Comparison of ENCODE assay signal across 8 cellular contexts in the genomic region with DNA sequence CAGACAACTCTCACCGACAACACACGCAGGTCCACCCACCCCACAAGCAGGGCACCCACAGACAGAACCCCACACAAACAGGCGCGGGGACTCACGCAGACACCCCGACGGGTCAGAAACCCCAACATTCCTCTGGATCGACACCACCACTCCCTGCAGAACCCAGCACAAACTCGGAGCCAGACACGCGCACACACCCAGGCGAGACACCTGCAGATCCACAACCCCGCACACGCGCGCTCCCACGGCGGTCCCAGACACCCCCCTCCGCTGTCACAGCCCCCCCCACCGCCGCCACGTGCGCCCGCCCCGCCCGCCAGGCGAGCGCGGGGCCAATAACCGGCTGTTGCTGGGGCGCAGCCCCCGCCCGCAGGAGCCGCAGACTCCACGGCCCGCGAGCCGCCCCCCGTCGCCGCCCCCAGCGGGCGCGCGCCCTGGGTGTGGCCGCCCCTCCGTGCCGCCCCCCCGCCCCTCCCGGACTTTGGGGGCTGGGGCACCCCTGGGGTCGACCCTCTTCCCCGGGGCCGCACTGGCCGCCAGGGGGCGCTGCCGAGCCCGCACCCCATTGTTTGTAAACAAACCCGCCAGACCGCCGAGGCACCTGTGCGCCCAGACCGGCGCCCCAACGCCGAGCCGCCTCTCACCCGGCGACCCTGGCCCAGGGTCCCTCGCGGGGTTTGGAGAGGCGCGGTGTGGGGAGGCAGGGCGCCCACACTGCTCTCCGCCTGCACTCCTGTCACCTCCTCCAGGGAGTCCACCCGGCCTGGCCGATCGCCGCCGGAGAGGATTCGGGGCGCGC. TPM values are rescaled to one million over a fixed set of nuclear protein-coding genes. Genes with fewer than 3 reads are reported as not detected.
A peak's percentile ranks its signal among the peaks of the same experiment; 100 is the strongest.
DNase-seq lines count a peak whose midpoint lies in the region; ATAC-seq and TF ChIP-seq lines count a peak whose summit lies in the region.

No MANE protein-coding gene starts in this region.

- H3K36me3 ChIP-seq in Peyer's patch (no peaks in the 10 kb centered on the region), heart left ventricle (peaks cover 0 to 4% (median 0%) of the 10 kb centered on the region in 9 donors), uterus (no peaks in the 10 kb centered on the region)

- H3K27me3 ChIP-seq in Peyer's patch (no peaks in the 10 kb centered on the region), heart left ventricle (no peaks in the 10 kb centered on the region), uterus (no peaks in the 10 kb centered on the region)

- TF ChIP-seq CTCF in AG09309 (IDR thresholded peaks at IDR 0.05; ENCODE audit: control insufficient read depth, insufficient read depth, low read depth, low read length, missing control alignments), result peak; percentile 69
- peak; percentile 85 to 94 (median 90) for TF ChIP-seq CTCF in Peyer's patch (IDR thresholded peaks at IDR 0.05)
- TF ChIP-seq CTCF in heart left ventricle (IDR thresholded peaks at IDR 0.05), result peak; percentile 67 to 97 (median 82)
- peak; percentile 66 to 98 (median 80) for TF ChIP-seq CTCF in uterus (IDR thresholded peaks at IDR 0.05)

- ATAC-seq in GM21423 (IDR thresholded peaks at IDR 0.05; ENCODE audit: unreplicated experiment), result peak; percentile 17
- ATAC-seq in activated naive CD4-positive, alpha-beta T cell treated with anti-CD3 and anti-CD28 coated beads, Interleukin-2, amount 50 U/mL, for 72 hours, result peak in 1 of 2 donors; percentile 5
- no peak for ATAC-seq in heart left ventricle

- H3K9me3 Mint-ChIP-seq in activated naive CD4-positive, alpha-beta T cell treated with anti-CD3 and anti-CD28 coated beads, Interleukin-2, amount 50 U/mL, for 72 hours, result no peaks in the 10 kb centered on the region

- intact Hi-C loops in heart left ventricle (cut with DNase I) (loop anchor here in 1 of 10 donors (2.0 kb wide), 1 partner anchor 14 kb away; no protein-coding TSS in a partner anchor), posterior cingulate gyrus (cut with DNase I) (no loop called here), uterus (cut with DNase I; ENCODE audit: low total_unique reads) (no loop called here)

- H3K27ac ChIP-seq in Peyer's patch (peak overlapping the region; percentile 97 to 100 (median 99)), heart left ventricle (peak overlapping the region; percentile 61 to 100 (median 96)), uterus (peak overlapping the region; percentile 98 to 99)

- H3K4me3 ChIP-seq in AG09309 (ENCODE audit: control insufficient read depth, low read depth, low read length), result peak overlapping the region; percentile 93
- peak overlapping the region; percentile 76 to 99 (median 90) for H3K4me3 ChIP-seq in Peyer's patch
- H3K4me3 ChIP-seq in heart left ventricle, result peak overlapping the region; percentile 72 to 99 (median 96)
- peak overlapping the region; percentile 55 to 100 for H3K4me3 ChIP-seq in uterus

- H3K27ac Mint-ChIP-seq in activated naive CD4-positive, alpha-beta T cell treated with anti-CD3 and anti-CD28 coated beads, Interleukin-2, amount 50 U/mL, for 72 hours, result no peak overlapping the region

- H3K9me3 ChIP-seq in Peyer's patch (no peaks in the 10 kb centered on the region), heart left ventricle (no peaks in the 10 kb centered on the region), uterus (no peaks in the 10 kb centered on the region)

- TF ChIP-seq POLR2A in Peyer's patch (IDR thresholded peaks at IDR 0.05), result no peak
- TF ChIP-seq POLR2A in heart left ventricle (IDR thresholded peaks at IDR 0.05), result no peak
- TF ChIP-seq POLR2A in uterus (IDR thresholded peaks at IDR 0.05), result no peak

- H3K36me3 Mint-ChIP-seq in activated naive CD4-positive, alpha-beta T cell treated with anti-CD3 and anti-CD28 coated beads, Interleukin-2, amount 50 U/mL, for 72 hours, result peaks cover 4 to 16% of the 10 kb centered on the region in 2 donors

- DNase-seq in AG09309 (ENCODE audit: low read depth) (no peak), Peyer's patch (peak; percentile 77 to 89 (median 84)), heart left ventricle (peak; percentile 55 to 88 (median 76)), posterior cingulate gyrus (peak in 7 of 10 donors; percentile 37 to 93 (median 62)), uterus (peak; percentile 71 to 76), NCI-H510A treated with DMSO at 0.1 percent for 48 hours (lab: John Stamatoyannopoulos, UW) (no peak)
- peak; percentile 81 to 89 for DNase-seq in activated naive CD4-positive, alpha-beta T cell treated with anti-CD3 and anti-CD28 coated beads, Interleukin-2, amount 50 U/mL, for 72 hours (ENCODE audit: low spot score in 2 of 2)

- 1 to 4% (median 3%) methylated on average over 15 to 82 of the region's 82 CpGs for WGBS in heart left ventricle, 4 donors

- H3K4me1 ChIP-seq in Peyer's patch (peaks cover 4 to 55% (median 31%) of the 10 kb centered on the region in 4 donors), heart left ventricle (peaks cover 0 to 66% (median 36%) of the 10 kb centered on the region in 12 donors), uterus (peaks cover 0 to 5% of the 10 kb centered on the region in 2 donors)

RNA-seq across cellular contexts. Expression of a gene that starts 0.7 kb away (rescaled TPM):
- total RNA-seq in Peyer's patch (10 to 100 TPM in 1 of 4 donors, 1 to 10 TPM in 3; 4.1 to 10.0 (median 5.5) TPM), heart left ventricle (1 to 10 TPM; 1.9 to 5.4 (median 4.6) TPM), uterus (10 to 100 TPM in 1 of 4 donors, 1 to 10 TPM in 3; 3.2 to 11.1 (median 4.8) TPM)
- total RNA-seq in activated naive CD4-positive, alpha-beta T cell treated with anti-CD3 and anti-CD28 coated beads, Interleukin-2, amount 50 U/mL, for 72 hours, result 10 to 100 TPM; 21.9 to 84.2 TPM
- 1 to 10 TPM; 3.8 to 5.0 TPM for polyA plus RNA-seq in heart left ventricle

RNA-seq across cellular contexts. Expression of a gene that starts 26.0 kb away (rescaled TPM):
- total RNA-seq in Peyer's patch (100 to 1,000 TPM in 1 of 4 donors, 10 to 100 TPM in 3; 12.1 to 104 (median 35.8) TPM), heart left ventricle (10 to 100 TPM in 8 of 9 donors, 1 to 10 TPM in 1; 6.7 to 23.8 (median 14.9) TPM), uterus (10 to 100 TPM in 2 of 4 donors, 1 to 10 TPM in 2; 2.6 to 45.4 (median 8.1) TPM)
- 10 to 100 TPM; 50.0 to 60.2 TPM for total RNA-seq in activated naive CD4-positive, alpha-beta T cell treated with anti-CD3 and anti-CD28 coated beads, Interleukin-2, amount 50 U/mL, for 72 hours
- polyA plus RNA-seq in heart left ventricle, result 10 to 100 TPM; 29.5 to 33.3 TPM

RNA-seq across cellular contexts. Expression of a gene that starts 44.4 kb away (rescaled TPM):
- total RNA-seq in Peyer's patch (10 to 100 TPM in 2 of 4 donors, 1 to 10 TPM in 2; 6.1 to 23.9 (median 12.8) TPM), heart left ventricle (10 to 100 TPM in 5 of 9 donors, 1 to 10 TPM in 4; 4.8 to 14.0 (median 10.3) TPM), uterus (10 to 100 TPM in 2 of 4 donors, 1 to 10 TPM in 2; 2.8 to 39.5 (median 13.5) TPM)
- total RNA-seq in activated naive CD4-positive, alpha-beta T cell treated with anti-CD3 and anti-CD28 coated beads, Interleukin-2, amount 50 U/mL, for 72 hours, result 10 to 100 TPM; 16.9 to 20.0 TPM
- polyA plus RNA-seq in heart left ventricle, result 1 to 10 TPM; 7.4 to 8.3 TPM

Comparison
In these comparisons a context has a peak if more than half of its experiments do, and no peak if none do; other contexts are left out.
1. DNase-seq: peak in Peyer's patch (3 of 3), activated naive CD4-positive, alpha-beta T cell treated with anti-CD3 and anti-CD28 coated beads, Interleukin-2, amount 50 U/mL, for 72 hours (2 of 2), heart left ventricle (5 of 5), posterior cingulate gyrus (7 of 10) and uterus (2 of 2); none in AG09309 (single experiment) and NCI-H510A treated with DMSO at 0.1 percent for 48 hours (single experiment).
2. Peak in every context shown above with its lines, with median percentiles within 50 percentile points of each other: H3K4me3 ChIP-seq, CTCF ChIP-seq and H3K27ac ChIP-seq.